37 cellular contexts compared by ENCODE assay signal in the genomic region with DNA sequence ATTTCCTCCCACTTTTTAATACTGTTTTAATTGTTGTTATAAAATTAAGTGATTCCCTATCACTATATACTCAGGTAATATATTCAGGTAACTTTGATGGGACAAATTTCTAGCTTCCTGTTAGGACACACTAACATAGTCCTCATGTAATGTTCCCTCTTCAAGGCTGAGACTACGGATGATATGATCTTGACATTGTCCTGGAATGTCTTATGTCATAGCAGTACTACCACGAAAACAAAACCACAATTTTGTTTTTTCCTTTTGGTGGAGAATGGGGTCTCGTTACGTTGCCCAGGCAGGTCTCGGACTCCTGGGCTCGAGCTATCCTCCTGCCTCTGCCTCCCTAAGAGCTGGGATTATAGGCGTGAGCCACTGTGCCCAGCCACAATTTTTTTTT.
"Had no signal": no experiment of that assay in that cellular context is flagged by ENCODE, and none has a peak within 500 bp of the region (broad histone marks: within the 10 kb centered on the region; RNA-seq: fewer than 3 reads in every experiment).

No MANE protein-coding gene starts in this region.

- H3K27ac ChIP-seq: adrenal gland, ascending aorta, cardiac muscle cell, coronary artery, esophagus muscularis mucosa, foreskin keratinocyte had no signal

- H3K4me1 Mint-ChIP-seq: activated naive CD4-positive, alpha-beta T cell treated with anti-CD3 and anti-CD28 coated beads, Interleukin-2, amount 50 U/mL, for 24 hours; activated naive CD8-positive, alpha-beta T cell treated with anti-CD3 and anti-CD28 coated beads for 36 hours had no signal

- ATAC-seq: activated CD8-positive, alpha-beta memory T cell treated with anti-CD3 and anti-CD28 coated beads, Interleukin-2, amount 10 ng/mL, durations not matched to agents 7 days and 5 days; activated CD8-positive, alpha-beta T cell treated with anti-CD3 and anti-CD28 coated beads, Interleukin-2, amount 10 ng/mL, durations not matched to agents 7 days and 5 days; activated naive CD8-positive, alpha-beta T cell treated with anti-CD3 and anti-CD28 coated beads, Interleukin-2, amount 50 U/mL, for 24 hours; effector memory CD8-positive, alpha-beta T cell; foreskin keratinocyte; gastrocnemius medialis; heart left ventricle; T-helper 17 cell had no signal

- H3K27me3 Mint-ChIP-seq: activated CD8-positive, alpha-beta memory T cell treated with anti-CD3 and anti-CD28 coated beads, Interleukin-2, amount 10 ng/mL, durations not matched to agents 7 days and 5 days; activated naive CD4-positive, alpha-beta T cell treated with anti-CD3 and anti-CD28 coated beads, Interleukin-2, amount 50 U/mL, for 24 hours; activated naive CD8-positive, alpha-beta T cell treated with anti-CD3 and anti-CD28 coated beads for 36 hours; activated naive CD8-positive, alpha-beta T cell treated with anti-CD3 and anti-CD28 coated beads, Interleukin-2, amount 50 U/mL, for 24 hours; brain; dendritic cell treated with granulocyte-macrophage colony-stimulating factor and Interleukin-4, amounts not matched to agents 40 ng/mL and 50 ng/mL, for 4 days; effector memory CD8-positive, alpha-beta T cell; T-helper 17 cell had no signal

- H3K4me3 Mint-ChIP-seq: activated CD8-positive, alpha-beta memory T cell treated with anti-CD3 and anti-CD28 coated beads, Interleukin-2, amount 10 ng/mL, durations not matched to agents 7 days and 5 days; activated CD8-positive, alpha-beta T cell treated with anti-CD3 and anti-CD28 coated beads, Interleukin-2, amount 10 ng/mL, durations not matched to agents 7 days and 5 days; activated naive CD4-positive, alpha-beta T cell treated with anti-CD3 and anti-CD28 coated beads for 36 hours; activated naive CD4-positive, alpha-beta T cell treated with anti-CD3 and anti-CD28 coated beads, Interleukin-2, amount 50 U/mL, for 24 hours; activated naive CD8-positive, alpha-beta T cell treated with anti-CD3 and anti-CD28 coated beads for 36 hours; activated naive CD8-positive, alpha-beta T cell treated with anti-CD3 and anti-CD28 coated beads, Interleukin-2, amount 50 U/mL, for 24 hours; activated T-helper 1 cell treated with anti-CD3 and anti-CD28 coated beads, Interleukin-12 subunit alpha, Interleukin-12 subunit beta, Interleukin-2, Interleukin-4 antibody, amounts not matched to agents 30 ng/mL and 10 ng/mL and 1 ng/mL, durations not matched to agents 14 hours and 24 hours and 36 hours; brain; dendritic cell treated with granulocyte-macrophage colony-stimulating factor and Interleukin-4, amounts not matched to agents 40 ng/mL and 50 ng/mL, for 4 days; effector memory CD8-positive, alpha-beta T cell; T-helper 17 cell; T-helper 2 cell treated with Interferon-gamma antibody and Interleukin-4, amounts not matched to agents 5 μg/mL and 100 μg/mL, for 36 hours had no signal

- DNase-seq: activated CD4-positive, alpha-beta T cell treated with anti-CD3 and anti-CD28 coated beads for 4 hours; activated CD4-positive, alpha-beta T cell treated with anti-CD3 and anti-CD28 coated beads, Interleukin-2, amount 50 U/mL, for 1 hour; activated CD4-positive, alpha-beta T cell treated with anti-CD3 and anti-CD28 coated beads, Interleukin-2, amount 50 U/mL, for 48 hours; activated CD4-positive, CD25-positive, alpha-beta regulatory T cell; activated CD4-positive, CD25-positive, alpha-beta regulatory T cell treated with anti-CD3 and anti-CD28 coated beads, Interleukin-2, amount 50 U/mL, for 72 hours; activated CD8-positive, alpha-beta memory T cell treated with anti-CD3 and anti-CD28 coated beads, Interleukin-2, amount 10 ng/mL, durations not matched to agents 7 days and 5 days; activated CD8-positive, alpha-beta memory T cell treated with anti-CD3 and anti-CD28 coated beads, Interleukin-2, amount 50 U/mL, for 4 hours; activated CD8-positive, alpha-beta T cell treated with anti-CD3 and anti-CD28 coated beads, Interleukin-2, amount 10 ng/mL, durations not matched to agents 7 days and 5 days; activated effector memory CD4-positive, alpha-beta T cell treated with anti-CD3 and anti-CD28 coated beads, Interleukin-2, amount 50 U/mL, for 16 hours; activated naive CD4-positive, alpha-beta T cell treated with anti-CD3 and anti-CD28 coated beads for 36 hours; activated naive CD8-positive, alpha-beta T cell treated with anti-CD3 and anti-CD28 coated beads for 36 hours; activated naive CD8-positive, alpha-beta T cell treated with anti-CD3 and anti-CD28 coated beads, Interleukin-2, amount 50 U/mL, for 24 hours; activated T-cell treated with anti-CD3 and anti-CD28 coated beads, Interleukin-2, amount 50 U/mL, for 1 hour; activated T-cell treated with anti-CD3 and anti-CD28 coated beads, Interleukin-2, amount 50 U/mL, for 48 hours; adrenal gland; amygdala; central memory CD4-positive, alpha-beta T cell; effector CD4-positive, alpha-beta T cell; effector memory CD8-positive, alpha-beta T cell; erythroblast; foreskin keratinocyte; gastrocnemius medialis; glutamatergic neuron; heart left ventricle; T-helper 1 cell; T-helper 17 cell; T1000 had no signal

- H3K9me3 Mint-ChIP-seq: activated naive CD4-positive, alpha-beta T cell treated with anti-CD3 and anti-CD28 coated beads for 36 hours; activated naive CD4-positive, alpha-beta T cell treated with anti-CD3 and anti-CD28 coated beads, Interleukin-2, amount 50 U/mL, for 24 hours; activated naive CD8-positive, alpha-beta T cell treated with anti-CD3 and anti-CD28 coated beads, Interleukin-2, amount 50 U/mL, for 24 hours; activated T-helper 1 cell treated with anti-CD3 and anti-CD28 coated beads, Interleukin-12 subunit alpha, Interleukin-12 subunit beta, Interleukin-2, Interleukin-4 antibody, amounts not matched to agents 30 ng/mL and 10 ng/mL and 1 ng/mL, durations not matched to agents 14 hours and 24 hours and 36 hours; activated T-helper 2 cell treated with anti-CD3 and anti-CD28 coated beads, Interferon-gamma antibody, Interleukin-2, Interleukin-4, amounts not matched to agents 10 μg/mL and 5 μg/mL and 100 μg/mL, durations not matched to agents 14 hours and 24 hours and 36 hours; dendritic cell treated with granulocyte-macrophage colony-stimulating factor and Interleukin-4, amounts not matched to agents 40 ng/mL and 50 ng/mL, for 4 days; effector memory CD8-positive, alpha-beta T cell; T-helper 2 cell treated with Interferon-gamma antibody and Interleukin-4, amounts not matched to agents 5 μg/mL and 100 μg/mL, for 36 hours had no signal

- H3K27ac Mint-ChIP-seq: activated CD8-positive, alpha-beta memory T cell treated with anti-CD3 and anti-CD28 coated beads, Interleukin-2, amount 10 ng/mL, durations not matched to agents 7 days and 5 days; activated naive CD4-positive, alpha-beta T cell treated with anti-CD3 and anti-CD28 coated beads for 36 hours; activated naive CD4-positive, alpha-beta T cell treated with anti-CD3 and anti-CD28 coated beads, Interleukin-2, amount 50 U/mL, for 24 hours; activated naive CD8-positive, alpha-beta T cell treated with anti-CD3 and anti-CD28 coated beads for 36 hours; activated naive CD8-positive, alpha-beta T cell treated with anti-CD3 and anti-CD28 coated beads, Interleukin-2, amount 50 U/mL, for 24 hours; activated T-helper 1 cell treated with anti-CD3 and anti-CD28 coated beads, Interleukin-12 subunit alpha, Interleukin-12 subunit beta, Interleukin-2, Interleukin-4 antibody, amounts not matched to agents 30 ng/mL and 10 ng/mL and 1 ng/mL, durations not matched to agents 14 hours and 24 hours and 36 hours; activated T-helper 2 cell treated with anti-CD3 and anti-CD28 coated beads, Interferon-gamma antibody, Interleukin-2, Interleukin-4, amounts not matched to agents 10 μg/mL and 5 μg/mL and 100 μg/mL, durations not matched to agents 14 hours and 24 hours and 36 hours; brain; dendritic cell treated with granulocyte-macrophage colony-stimulating factor and Interleukin-4, amounts not matched to agents 40 ng/mL and 50 ng/mL, for 4 days; T-helper 17 cell; T-helper 2 cell treated with Interferon-gamma antibody and Interleukin-4, amounts not matched to agents 5 μg/mL and 100 μg/mL, for 36 hours had no signal
